In genomic region chr2:232873909-232874641, GRCh38 we compare ENCODE assay signal across 16 cellular contexts. TPM values are rescaled to one million over a fixed set of nuclear protein-coding genes. Genes with fewer than 3 reads are reported as not detected.
DNase-seq lines count a peak whose midpoint lies in the region; ATAC-seq and TF ChIP-seq lines count a peak whose summit lies in the region.
"Had no signal": no experiment of that assay in that cellular context is flagged by ENCODE, and none has a peak within 500 bp of the region (broad histone marks: within the 10 kb centered on the region; RNA-seq: fewer than 3 reads in every experiment).

No MANE protein-coding gene starts in this region.

- peak overlapping the region; percentile 4 for H3K4me3 Mint-ChIP-seq in activated naive CD8-positive, alpha-beta T cell
- no peak overlapping the region for H3K4me3 Mint-ChIP-seq in activated naive CD8-positive, alpha-beta T cell treated with anti-CD3 and anti-CD28 coated beads for 36 hours
- peak overlapping the region; percentile 61 for H3K4me3 Mint-ChIP-seq in type B pancreatic cell
- H3K4me3 Mint-ChIP-seq: activated CD8-positive, alpha-beta memory T cell treated with anti-CD3 and anti-CD28 coated beads, Interleukin-2, amount 10 ng/mL, durations not matched to agents 7 days and 5 days had no signal

- ATAC-seq in left colon (peak; percentile 68), GM21528 (IDR thresholded peaks at IDR 0.05; ENCODE audit: low FRiP score, unreplicated experiment) (no peak), GM21737 (IDR thresholded peaks at IDR 0.05; ENCODE audit: unreplicated experiment) (no peak)
- ATAC-seq: activated CD8-positive, alpha-beta memory T cell treated with anti-CD3 and anti-CD28 coated beads, Interleukin-2, amount 10 ng/mL, durations not matched to agents 7 days and 5 days had no signal

- peaks cover 7% of the 10 kb centered on the region for H3K27me3 Mint-ChIP-seq in activated naive CD8-positive, alpha-beta T cell
- H3K27me3 Mint-ChIP-seq in activated naive CD8-positive, alpha-beta T cell treated with anti-CD3 and anti-CD28 coated beads for 36 hours: peaks cover 16% of the 10 kb centered on the region
- peaks cover 15% of the 10 kb centered on the region for H3K27me3 Mint-ChIP-seq in type B pancreatic cell

- no peak for TF ChIP-seq CTCF in type B pancreatic cell (conservative IDR thresholded peaks at IDR 0.05)

- peaks cover 5% of the 10 kb centered on the region for H3K4me1 Mint-ChIP-seq in activated naive CD8-positive, alpha-beta T cell (ENCODE audit: low read depth)
- peaks cover 5% of the 10 kb centered on the region for H3K4me1 Mint-ChIP-seq in activated naive CD8-positive, alpha-beta T cell treated with anti-CD3 and anti-CD28 coated beads for 36 hours
- H3K4me1 Mint-ChIP-seq in type B pancreatic cell (ENCODE audit: unreplicated experiment): peaks cover 4% of the 10 kb centered on the region

- no peaks in the 10 kb centered on the region for H3K36me3 Mint-ChIP-seq in activated naive CD8-positive, alpha-beta T cell
- no peaks in the 10 kb centered on the region for H3K36me3 Mint-ChIP-seq in activated naive CD8-positive, alpha-beta T cell treated with anti-CD3 and anti-CD28 coated beads for 36 hours
- no peaks in the 10 kb centered on the region for H3K36me3 Mint-ChIP-seq in type B pancreatic cell
- H3K36me3 Mint-ChIP-seq: activated CD8-positive, alpha-beta memory T cell treated with anti-CD3 and anti-CD28 coated beads, Interleukin-2, amount 10 ng/mL, durations not matched to agents 7 days and 5 days; CD8-positive, alpha-beta memory T cell had no signal

- DNase-seq in activated naive CD8-positive, alpha-beta T cell treated with anti-CD3 and anti-CD28 coated beads for 36 hours: no peak
- peak; percentile 42 for DNase-seq in SKM-1 (lab: John Stamatoyannopoulos, UW; ENCODE audit: unreplicated experiment)
- DNase-seq in left colon: peak; percentile 86
- no peak for DNase-seq in type B pancreatic cell (ENCODE audit: extremely low spot score, unreplicated experiment)
- no peak for DNase-seq in G401 (ENCODE audit: low spot score)
- DNase-seq: activated CD8-positive, alpha-beta memory T cell treated with anti-CD3 and anti-CD28 coated beads, Interleukin-2, amount 10 ng/mL, durations not matched to agents 7 days and 5 days; activated gamma-delta T cell; CD8-positive, alpha-beta memory T cell; GDM1; NCI-H1048; NCI-H2171 treated with DMSO at 0.1 percent for 48 hours; stimulated activated CD8-positive, alpha-beta memory T cell treated with anti-CD3 and anti-CD28 coated beads, Interleukin-4, amount 100 ng/mL, for 48 hours; thyroid gland had no signal

- no peaks in the 10 kb centered on the region for H3K9me3 Mint-ChIP-seq in activated naive CD8-positive, alpha-beta T cell (ENCODE audit: low read depth)
- H3K9me3 Mint-ChIP-seq in activated naive CD8-positive, alpha-beta T cell treated with anti-CD3 and anti-CD28 coated beads for 36 hours: no peaks in the 10 kb centered on the region
- H3K9me3 Mint-ChIP-seq in type B pancreatic cell: no peaks in the 10 kb centered on the region
- H3K9me3 Mint-ChIP-seq: CD8-positive, alpha-beta memory T cell had no signal

- intact Hi-C loops in left colon (cut with DNase I, micrococcal nuclease): no loop called here

- H3K27ac Mint-ChIP-seq in activated naive CD8-positive, alpha-beta T cell: no peak overlapping the region
- no peak overlapping the region for H3K27ac Mint-ChIP-seq in activated naive CD8-positive, alpha-beta T cell treated with anti-CD3 and anti-CD28 coated beads for 36 hours
- H3K27ac Mint-ChIP-seq in type B pancreatic cell: peak overlapping the region; percentile 65
- H3K27ac Mint-ChIP-seq: activated CD8-positive, alpha-beta memory T cell treated with anti-CD3 and anti-CD28 coated beads, Interleukin-2, amount 10 ng/mL, durations not matched to agents 7 days and 5 days had no signal

- in situ Hi-C loops in G401 (cut with HindIII; ENCODE audit: low sequenced_read_pairs): no loop called here

RNA-seq across cellular contexts. Expression of gene SNORC, which starts 4.0 kb away (rescaled TPM):
- total RNA-seq in activated naive CD8-positive, alpha-beta T cell treated with anti-CD3 and anti-CD28 coated beads for 36 hours: 1 to 10 TPM; 1.5 to 2.4 TPM
- total RNA-seq in left colon (10 to 100 TPM; 35.0 to 38.2 TPM), type B pancreatic cell (ENCODE audit: low replicate concordance) (7.1 and 28.9 TPM in 2 replicates)
- total RNA-seq in G401 (2014; rRNA removed; shearing (Covaris generic)): 0.03 TPM in 1 of 2 replicates, not detected in the other

Comparison
In these comparisons a context has a peak if more than half of its experiments do, and no peak if none do; other contexts are left out.
1. DNase-seq: peak in SKM-1 (single experiment) and left colon (2 of 2); none in activated naive CD8-positive, alpha-beta T cell treated with anti-CD3 and anti-CD28 coated beads for 36 hours (single experiment), type B pancreatic cell (single experiment) and G401 (single experiment).